In the genomic region with DNA sequence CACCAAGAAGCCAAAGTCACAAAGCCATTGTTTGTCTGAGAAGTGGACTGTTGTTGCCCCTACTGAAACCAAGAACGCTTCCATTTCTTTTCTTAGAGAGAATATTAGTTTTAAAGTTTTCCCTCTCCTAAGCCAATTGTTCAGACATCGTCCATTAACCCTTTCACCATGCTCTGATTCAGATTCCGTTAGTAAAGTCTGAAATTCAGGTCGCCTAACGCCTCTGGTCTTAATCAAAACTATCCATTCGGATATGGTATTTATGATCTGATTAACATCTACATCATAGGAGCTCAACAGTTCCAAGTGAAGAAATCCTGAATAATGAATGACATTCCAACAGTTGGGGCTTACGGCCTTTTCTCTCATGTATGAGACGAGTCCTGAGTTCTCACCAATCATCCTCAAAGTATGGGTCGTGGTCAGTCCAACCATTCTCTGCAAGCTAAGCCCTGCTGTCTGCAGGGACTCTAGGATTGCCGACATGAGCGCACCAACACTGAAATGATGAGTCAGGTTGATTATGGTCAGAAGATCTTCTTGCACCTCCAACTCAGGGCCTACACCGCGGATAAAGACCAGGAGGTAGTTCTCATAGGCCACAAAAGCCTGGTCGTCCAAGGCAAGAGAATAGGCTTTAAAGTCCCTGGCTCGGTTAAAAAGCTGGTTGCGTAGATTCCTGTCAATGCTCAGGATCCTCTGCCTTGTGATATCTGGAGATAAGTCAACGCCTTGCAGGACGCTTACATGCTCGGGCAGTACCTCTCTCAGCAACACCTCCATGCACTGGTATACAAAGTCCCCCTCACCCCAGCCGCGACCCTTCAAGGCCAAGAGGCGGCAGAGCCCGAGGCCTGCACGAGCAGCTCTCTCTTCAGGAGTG, we compare ENCODE assay signal across 8 cellular contexts. TPM values are rescaled to one million over a fixed set of nuclear protein-coding genes. Genes with fewer than 3 reads are reported as not detected.
A peak's percentile ranks its signal among the peaks of the same experiment; 100 is the strongest.
DNase-seq lines count a peak whose midpoint lies in the region; ATAC-seq and TF ChIP-seq lines count a peak whose summit lies in the region.

No MANE protein-coding gene starts in this region.

- TF ChIP-seq POLR2A in lower leg skin (IDR thresholded peaks at IDR 0.05): no peak
- no peak for TF ChIP-seq POLR2A in vagina (IDR thresholded peaks at IDR 0.05)

- H3K36me3 ChIP-seq in vagina: peaks cover 0 to 22% of the 10 kb centered on the region in 2 donors

- peak overlapping the region; percentile 47 for H4K5ac ChIP-seq in H9 (ENCODE audit: insufficient read length, low read depth, low read length)

- H3K4me1 ChIP-seq in H9 (ENCODE audit: insufficient read depth, low read length): no peaks in the 10 kb centered on the region
- H3K4me1 ChIP-seq in vagina: peaks cover 60% of the 10 kb centered on the region

- H3K27me3 ChIP-seq in H9 (ENCODE audit: insufficient read depth, low read length) (no peaks in the 10 kb centered on the region), vagina (no peaks in the 10 kb centered on the region)

- H3K9me3 ChIP-seq in H9 (ENCODE audit: control insufficient read depth, low read depth, low read length): no peaks in the 10 kb centered on the region
- no peaks in the 10 kb centered on the region for H3K9me3 ChIP-seq in vagina

- H3K56ac ChIP-seq in H9 (ENCODE audit: insufficient read length, low read depth, low read length): peak overlapping the region; percentile 42

- H3K18ac ChIP-seq in H9 (ENCODE audit: insufficient read length, low read depth, low read length): peak overlapping the region; percentile 97

- H2AK5ac ChIP-seq in H9 (ENCODE audit: insufficient read length, low read length): no peak overlapping the region

- no peak overlapping the region for H2BK12ac ChIP-seq in H9 (ENCODE audit: insufficient read length, low read depth, low read length)

- H3K23ac ChIP-seq in H9 (ENCODE audit: insufficient read length, low read depth, low read length): no peak overlapping the region

- peak overlapping the region; percentile 97 for H3K14ac ChIP-seq in H9 (ENCODE audit: insufficient read depth, low read length)

- H2BK20ac ChIP-seq in H9 (ENCODE audit: low read depth, low read length, poor library complexity, severe bottlenecking): no peak overlapping the region

- peak overlapping the region; percentile 32 for H2BK5ac ChIP-seq in H9 (ENCODE audit: insufficient read length, low read length)

- H3K36me3 Mint-ChIP-seq in H9 (ENCODE audit: insufficient read depth in 1 of 3, low read depth in 3 of 3): peaks cover 18 to 50% (median 33%) of the 10 kb centered on the region in 3 experiments; a peak in 6 of 7 replicates
- peaks cover 15 to 21% (median 17%) of the 10 kb centered on the region in 3 donors for H3K36me3 Mint-ChIP-seq in immature natural killer cell

- peak overlapping the region; percentile 95 for H3K9ac ChIP-seq in H9 (ENCODE audit: extremely low read depth, insufficient read length, low read length)

- H3K4me3 Mint-ChIP-seq in H9: no peak overlapping the region
- H3K4me3 Mint-ChIP-seq in immature natural killer cell: no peak overlapping the region

- no peak for ATAC-seq in GM19463 (IDR thresholded peaks at IDR 0.05; ENCODE audit: unreplicated experiment)

- H2BK120ac ChIP-seq in H9 (ENCODE audit: low read depth, low read length, poor library complexity, severe bottlenecking): no peak overlapping the region

- TF ChIP-seq CTCF in H9 (conservative IDR thresholded peaks at IDR 0.05): no peak
- no peak for TF ChIP-seq CTCF in lower leg skin (IDR thresholded peaks at IDR 0.05)
- TF ChIP-seq CTCF in vagina (IDR thresholded peaks at IDR 0.05): no peak

- no CpG with 5 or more reads among the region's 24 CpGs for WGBS in H9 (ENCODE audit: extremely low coverage, insufficient read length, low lambda C conversion rate)
- 5 to 8% methylated on average over 23 to 24 of the region's 24 CpGs for WGBS in lower leg skin, 2 donors

- intact Hi-C loops in lower leg skin (cut with DNase I; ENCODE audit: low total_unique reads): no loop called here
- intact Hi-C loops in vagina (cut with DNase I): loop anchor here (2.0 kb wide), 1 partner anchor 221 kb away; no protein-coding TSS in a partner anchor

- H4K20me1 ChIP-seq in H9 (ENCODE audit: control insufficient read depth, insufficient read depth, insufficient read length): no peaks in the 10 kb centered on the region

- no peak overlapping the region for H3T11ph ChIP-seq in H9 (ENCODE audit: low read length)

- peak overlapping the region; percentile 83 for H3K4me3 ChIP-seq in lower leg skin (ENCODE audit: low read depth, poor library complexity, severe bottlenecking)
- H3K4me3 ChIP-seq in vagina: peak overlapping the region; percentile 74 to 83

- peak; percentile 61 for DNase-seq in A172 (ENCODE audit: low spot score)
- DNase-seq in H9: no peak
- DNase-seq in brain pericyte (ENCODE audit: low read depth, low spot score): peak; percentile 50
- peak in 1 of 2 donors; percentile 38 for DNase-seq in lower leg skin (ENCODE audit: low spot score in 2 of 2)
- DNase-seq in vagina (ENCODE audit: extremely low spot score in 2 of 2): peak in 1 of 2 donors; percentile 95
- no peak for DNase-seq in NCI-H82 (lab: John Stamatoyannopoulos, UW)
- no peak for DNase-seq in immature natural killer cell

- H3K79me2 ChIP-seq in H9 (ENCODE audit: insufficient read depth, low read length): peaks cover 18% of the 10 kb centered on the region; the same call in 1 of the 2 replicates

- H3K4ac ChIP-seq in H9 (ENCODE audit: low read depth, low read length): 0 out of 2 replicates have a peak overlapping the region, but pooled peaks have one; percentile 18

- peak overlapping the region; percentile 2 for H4K91ac ChIP-seq in H9 (ENCODE audit: insufficient read length, low read depth, low read length)

- H2AFZ ChIP-seq in H9 (ENCODE audit: low read length): no peak overlapping the region

- peak overlapping the region; percentile 84 for H3K27ac ChIP-seq in H9 (ENCODE audit: insufficient read length, low read depth, low read length)
- H3K27ac ChIP-seq in vagina: peak overlapping the region; percentile 99

- H3K27ac Mint-ChIP-seq in H9: no peak overlapping the region; a peak in 1 of 7 replicates
- no peak overlapping the region for H3K27ac Mint-ChIP-seq in immature natural killer cell

- no peak overlapping the region for H2BK15ac ChIP-seq in H9 (ENCODE audit: low read depth, low read length)

- peaks cover 10% of the 10 kb centered on the region for H3K23me2 ChIP-seq in H9 (ENCODE audit: insufficient read length, low read depth, low read length, poor library complexity, severe bottlenecking)

- H3K79me1 ChIP-seq in H9 (ENCODE audit: insufficient read depth, low read depth, low read length, poor library complexity, severe bottlenecking): peaks cover 3% of the 10 kb centered on the region

- no peaks in the 10 kb centered on the region for H3K9me3 Mint-ChIP-seq in H9
- no peaks in the 10 kb centered on the region for H3K9me3 Mint-ChIP-seq in immature natural killer cell

- H3K27me3 Mint-ChIP-seq in H9 (ENCODE audit: low read depth) (no peaks in the 10 kb centered on the region), immature natural killer cell (ENCODE audit: low read depth in 3 of 3) (peaks cover 0 to 7% (median 0%) of the 10 kb centered on the region in 3 donors)

- H3K4me2 ChIP-seq in H9 (ENCODE audit: insufficient read depth, insufficient read length, low read length): peak overlapping the region; percentile 95

- no peak overlapping the region for H4K8ac ChIP-seq in H9 (replicated peaks; ENCODE audit: insufficient read length, low read depth, low read length)

- H3K4me1 Mint-ChIP-seq in H9: peaks cover 23 to 30% of the 10 kb centered on the region in 2 experiments
- peaks cover 31 to 40% of the 10 kb centered on the region in 2 donors for H3K4me1 Mint-ChIP-seq in immature natural killer cell

RNA-seq across cellular contexts. Expression of a gene that starts 0.8 kb away (rescaled TPM):
- 15.1 and 24.2 TPM in 2 replicates for total RNA-seq in A172 (2014; rRNA removed; shearing (Covaris generic))
- total RNA-seq in H9 (2021) (8.4 and 11.4 TPM in 2 replicates), lower leg skin (10 to 100 TPM in 1 of 4 donors, 1 to 10 TPM in 3; 5.4 to 13.4 (median 8.4) TPM), vagina (10.8 TPM)
- polyA plus RNA-seq in immature natural killer cell: 1 to 10 TPM; 5.1 to 5.9 (median 5.3) TPM

RNA-seq across cellular contexts. Expression of a gene that starts 1.2 kb away (rescaled TPM):
- 82.6 and 111 TPM in 2 replicates for total RNA-seq in A172 (2014; rRNA removed; shearing (Covaris generic))
- total RNA-seq in H9 (2021): 45.1 and 45.8 TPM in 2 replicates
- total RNA-seq in lower leg skin: 10 to 100 TPM; 16.6 to 26.5 (median 20.8) TPM
- total RNA-seq in vagina: 61.6 TPM
- 10 to 100 TPM; 19.5 to 25.2 (median 23.8) TPM for polyA plus RNA-seq in immature natural killer cell

RNA-seq across cellular contexts. Expression of a gene that starts 47.3 kb away (rescaled TPM):
- total RNA-seq in A172 (2014; rRNA removed; shearing (Covaris generic)): 3.8 and 7.0 TPM in 2 replicates
- total RNA-seq in H9 (2021) (4.7 and 5.9 TPM in 2 replicates), lower leg skin (1 to 10 TPM; 2.6 to 5.1 (median 3.3) TPM), vagina (17.7 TPM)
- polyA plus RNA-seq in immature natural killer cell: 10 to 100 TPM; 19.4 to 52.7 (median 24.6) TPM

Comparison
In these comparisons a context has a peak if more than half of its experiments do, and no peak if none do; other contexts are left out.
1. DNase-seq: peak in A172 (single experiment) and brain pericyte (single experiment); none in H9 (single experiment), NCI-H82 (single experiment) and immature natural killer cell (0 of 3).